12 cellular contexts compared by ENCODE assay signal in the genomic region with DNA sequence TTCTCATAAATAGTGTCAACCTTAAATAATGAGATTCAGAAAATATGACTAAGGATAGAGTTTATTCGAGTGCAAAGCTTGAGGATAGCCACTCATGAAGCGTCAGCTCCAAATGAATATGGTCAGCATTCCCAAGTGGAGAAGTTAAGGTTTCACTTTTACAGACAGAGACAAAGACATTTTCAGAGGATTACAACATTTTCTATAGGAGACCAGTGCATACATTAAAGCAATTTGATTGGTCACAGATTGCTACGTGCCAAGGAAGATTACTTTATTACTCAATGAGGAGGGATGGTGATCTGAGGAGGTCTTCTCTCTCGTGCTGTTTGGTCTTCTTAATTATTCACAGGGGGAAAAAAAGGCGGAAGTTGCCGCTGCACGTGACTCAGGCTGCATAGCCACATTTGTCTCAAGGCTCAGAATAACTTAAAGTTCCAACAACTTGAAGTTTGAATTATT.
DNase-seq lines count a peak whose midpoint lies in the region; ATAC-seq and TF ChIP-seq lines count a peak whose summit lies in the region.
"Had no signal": no experiment of that assay in that cellular context is flagged by ENCODE, and none has a peak within 500 bp of the region (broad histone marks: within the 10 kb centered on the region; RNA-seq: fewer than 3 reads in every experiment).

No MANE protein-coding gene starts in this region.

- H3K27ac ChIP-seq in heart left ventricle = peak overlapping the region in 2 of 12 donors; percentile 21 to 49
- H3K27ac ChIP-seq in lower lobe of right lung = peak overlapping the region; percentile 42
- no peak overlapping the region for H3K27ac ChIP-seq in aorta (ENCODE audit: low read depth in 1 of 2, low read length in 2 of 2)
- H3K27ac ChIP-seq: dorsolateral prefrontal cortex had no signal

- H3K4me1 ChIP-seq in heart left ventricle = peaks cover 0 to 18% (median 1%) of the 10 kb centered on the region in 12 donors
- H3K4me1 ChIP-seq in lower lobe of right lung = peaks cover 17% of the 10 kb centered on the region
- H3K4me1 ChIP-seq in aorta (ENCODE audit: control insufficient read depth in 1 of 2, insufficient read depth in 2 of 2, low read length in 2 of 2) = peaks cover 0 to 4% of the 10 kb centered on the region in 2 donors

- no peak for TF ChIP-seq POLR2A in heart left ventricle (IDR thresholded peaks at IDR 0.05)

- ATAC-seq in Right ventricle myocardium superior (ENCODE audit: poor library complexity) (no peak), heart left ventricle (no peak), lower lobe of right lung (no peak), aorta (ENCODE audit: low FRiP score) (no peak), HG03097 (IDR thresholded peaks at IDR 0.05; ENCODE audit: low FRiP score, unreplicated experiment) (no peak)

- H3K36me3 ChIP-seq in heart left ventricle (no peaks in the 10 kb centered on the region), lower lobe of right lung (no peaks in the 10 kb centered on the region), aorta (ENCODE audit: control insufficient read depth in 1 of 2, insufficient read depth in 2 of 2, low read length in 1 of 2) (no peaks in the 10 kb centered on the region)

- H3K4me3 ChIP-seq in heart left ventricle = peak overlapping the region in 6 of 12 donors; percentile 18 to 40 (median 30)
- no peak overlapping the region for H3K4me3 ChIP-seq in astrocyte of the spinal cord (ENCODE audit: low read depth, low read length)
- peak overlapping the region; percentile 20 for H3K4me3 ChIP-seq in lower lobe of right lung
- H3K4me3 ChIP-seq in aorta (ENCODE audit: low read length in 2 of 2) = peak overlapping the region; percentile 30 to 54

- DNase-seq in Right ventricle myocardium superior = peak; percentile 47
- DNase-seq in heart left ventricle = no peak
- DNase-seq in astrocyte of the spinal cord (ENCODE audit: low read depth, low spot score) = peak; percentile 32
- DNase-seq in lower lobe of right lung = no peak
- peak in 1 of 2 donors; percentile 66 for DNase-seq in aorta
- no peak for DNase-seq in cortex of kidney (lab: John Stamatoyannopoulos, UW)
- DNase-seq in NCI-H2171 (lab: John Stamatoyannopoulos, UW) = no peak
- DNase-seq: AML-193, dorsolateral prefrontal cortex, NCI-H187, nephron progenitor cell had no signal

- WGBS in heart left ventricle, 4 donors = 57 to 67% (median 59%) methylated on average over 7 of the region's 7 CpGs
- WGBS in aorta, 2 donors = 25 to 36% methylated on average over 7 of the region's 7 CpGs

- in situ Hi-C loops in astrocyte of the spinal cord (cut with HindIII; ENCODE audit: low sequenced_read_pairs) = no loop called here

- TF ChIP-seq CTCF in heart left ventricle (IDR thresholded peaks at IDR 0.05) = no peak
- TF ChIP-seq CTCF in astrocyte of the spinal cord (IDR thresholded peaks at IDR 0.05; ENCODE audit: low read depth, low read length) = no peak
- no peak for TF ChIP-seq CTCF in lower lobe of right lung (IDR thresholded peaks at IDR 0.05)

- intact Hi-C loops in Right ventricle myocardium superior (cut with DNase I) (loop anchor here (10.0 kb wide), 1 partner anchor 186 kb away; a partner anchor contains a TSS), heart left ventricle (cut with DNase I) (no loop called here), lower lobe of right lung (cut with DNase I) (no loop called here), aorta (cut with DNase I) (loop anchor here (5.0 to 10.0 kb wide), 3 partner anchors 59 to 386 kb away; a partner anchor contains a TSS)

- H3K27me3 ChIP-seq in heart left ventricle (no peaks in the 10 kb centered on the region), lower lobe of right lung (ENCODE audit: low read depth) (no peaks in the 10 kb centered on the region), aorta (ENCODE audit: control insufficient read depth in 1 of 2, insufficient read depth in 2 of 2, low read length in 1 of 2) (no peaks in the 10 kb centered on the region)

- H3K9me3 ChIP-seq in heart left ventricle = no peaks in the 10 kb centered on the region
- no peaks in the 10 kb centered on the region for H3K9me3 ChIP-seq in lower lobe of right lung
- no peaks in the 10 kb centered on the region for H3K9me3 ChIP-seq in aorta (ENCODE audit: control insufficient read depth, low read length)

Comparison
In these comparisons a context has a peak if more than half of its experiments do, and no peak if none do; other contexts are left out.
1. DNase-seq: peak in Right ventricle myocardium superior (single experiment) and astrocyte of the spinal cord (single experiment); none in heart left ventricle (0 of 5), lower lobe of right lung (single experiment), cortex of kidney (single experiment) and NCI-H2171 (single experiment).
2. intact Hi-C loops: an anchor here in Right ventricle myocardium superior (10.0 kb wide) and aorta (5.0 to 10.0 kb wide); none called in heart left ventricle and lower lobe of right lung.